ENCODE assay signal across 14 cellular contexts in the genomic region with DNA sequence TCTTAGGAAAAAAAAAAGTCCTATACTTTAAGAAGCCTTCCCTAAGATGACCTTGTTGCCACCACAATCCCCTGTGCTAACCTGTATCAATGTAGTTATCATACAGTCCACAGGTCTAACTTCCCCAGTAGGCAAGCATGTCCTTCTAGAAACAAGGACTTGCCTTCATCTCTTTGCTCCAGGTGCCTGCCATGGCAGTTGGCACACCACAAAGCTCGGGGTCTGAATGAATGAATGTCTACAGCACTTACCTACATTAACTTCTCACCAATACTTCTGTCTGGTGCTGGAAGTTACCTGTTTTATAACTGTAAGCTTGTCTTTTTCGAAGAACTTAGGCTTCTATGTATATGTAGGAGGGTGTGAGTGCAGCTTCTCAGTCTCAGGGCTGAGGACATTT. TPM values are rescaled to one million over a fixed set of nuclear protein-coding genes. Genes with fewer than 3 reads are reported as not detected.
DNase-seq lines count a peak whose midpoint lies in the region; ATAC-seq and TF ChIP-seq lines count a peak whose summit lies in the region.
"Had no signal": no experiment of that assay in that cellular context is flagged by ENCODE, and none has a peak within 500 bp of the region (broad histone marks: within the 10 kb centered on the region; RNA-seq: fewer than 3 reads in every experiment).

No MANE protein-coding gene starts in this region.

- TF ChIP-seq EP300 in SK-N-SH (IDR thresholded peaks at IDR 0.05; ENCODE audit: borderline replicate concordance in 1 of 2, low read depth in 1 of 2, low read length in 1 of 2) (no peak), gastroesophageal sphincter (IDR thresholded peaks at IDR 0.05) (no peak)

- ATAC-seq in gastroesophageal sphincter (no peak), HG02763 (IDR thresholded peaks at IDR 0.05; ENCODE audit: unreplicated experiment) (no peak)
- ATAC-seq: activated T-helper 17 cell treated with anti-CD3 and anti-CD28 coated beads, Interleukin-2, amount 50 U/mL, for 72 hours; Panc1 had no signal

- H3K27ac ChIP-seq in BLaER1 (peak overlapping the region; percentile 86), SK-N-SH (ENCODE audit: low read depth in 2 of 2, low read length in 1 of 2) (peak overlapping the region; percentile 52 to 100; a peak in 3 of 4 replicates), gastroesophageal sphincter (peak overlapping the region in 3 of 4 donors; percentile 56 to 69 (median 59))
- H3K27ac ChIP-seq: SK-N-MC had no signal

- H3K36me3 ChIP-seq in BLaER1 (peaks cover 9% of the 10 kb centered on the region; the same call in 1 of the 2 replicates), SK-N-SH (replicated peaks in 1 of 2; ENCODE audit: control insufficient read depth in 1 of 2, insufficient read depth in 2 of 2, low read length in 1 of 2) (no peaks in the 10 kb centered on the region), gastroesophageal sphincter (no peaks in the 10 kb centered on the region)
- H3K36me3 ChIP-seq: adrenal gland had no signal

- no peak for TF ChIP-seq POLR2A in gastroesophageal sphincter (IDR thresholded peaks at IDR 0.05)

- H4K20me1 ChIP-seq in BLaER1 (no peaks in the 10 kb centered on the region; the same call in 1 of the 2 replicates), SK-N-SH (ENCODE audit: insufficient read depth) (no peaks in the 10 kb centered on the region)

- peaks cover 42% of the 10 kb centered on the region for H3K79me2 ChIP-seq in SK-N-SH (ENCODE audit: insufficient read depth)

- H2AFZ ChIP-seq in SK-N-SH (ENCODE audit: low read depth), result no peak overlapping the region

- H3K4me2 ChIP-seq in BLaER1 (peak overlapping the region; percentile 66), SK-N-SH (peak overlapping the region; percentile 33; the same call in 1 of the 2 replicates)

- 54% methylated on average over 2 of the region's 2 CpGs for WGBS in SK-N-SH (ENCODE audit: low lambda C conversion rate)
- WGBS in gastroesophageal sphincter (ENCODE audit: low coverage in 1 of 2), 2 donors, result 93 to 100% methylated on average over 2 of the region's 2 CpGs

- H3K4me1 ChIP-seq in BLaER1 (peaks cover 53% of the 10 kb centered on the region), SK-N-SH (ENCODE audit: control insufficient read depth in 1 of 2, insufficient read depth in 2 of 2, low read depth in 1 of 2, low read length in 1 of 2) (peaks cover 23 to 60% of the 10 kb centered on the region in 2 experiments), gastroesophageal sphincter (peaks cover 0 to 40% (median 0%) of the 10 kb centered on the region in 3 donors)

- no peaks in the 10 kb centered on the region for H3K27me3 Mint-ChIP-seq in progenitor cell of endocrine pancreas
- H3K27me3 Mint-ChIP-seq: activated T-helper 17 cell treated with anti-CD3 and anti-CD28 coated beads, Interleukin-2, amount 50 U/mL, for 72 hours had no signal

- H3K9me2 ChIP-seq in SK-N-SH, result no peaks in the 10 kb centered on the region

- H3K4me3 ChIP-seq in BLaER1 (no peak overlapping the region), SK-N-SH (ENCODE audit: low read depth in 2 of 2, low read length in 1 of 2) (no peak overlapping the region), gastroesophageal sphincter (no peak overlapping the region)
- H3K4me3 ChIP-seq: adrenal gland, SK-N-MC had no signal

- H3K4me3 Mint-ChIP-seq in progenitor cell of endocrine pancreas (ENCODE audit: low read depth), result no peak overlapping the region
- H3K4me3 Mint-ChIP-seq: activated T-helper 17 cell treated with anti-CD3 and anti-CD28 coated beads, Interleukin-2, amount 50 U/mL, for 72 hours had no signal

- H3K9ac ChIP-seq in BLaER1 (peak overlapping the region; percentile 76), SK-N-SH (peak overlapping the region; percentile 25; the same call in 1 of the 2 replicates)

- CTCF ChIA-PET in SK-N-SH (lab: Yijun Ruan, JAX), result interaction anchor here (0.8 to 26.4 kb wide), 13 partner anchors 16 to 173 kb away, joined by 3 to 625 read pairs (median 5); a partner anchor contains a TSS

- peak overlapping the region; percentile 94 for H3K27ac Mint-ChIP-seq in progenitor cell of endocrine pancreas
- H3K27ac Mint-ChIP-seq: activated T-helper 17 cell treated with anti-CD3 and anti-CD28 coated beads, Interleukin-2, amount 50 U/mL, for 72 hours had no signal

- H3K27me3 ChIP-seq in BLaER1, result no peaks in the 10 kb centered on the region
- no peaks in the 10 kb centered on the region for H3K27me3 ChIP-seq in SK-N-SH (ENCODE audit: insufficient read depth)
- no peaks in the 10 kb centered on the region for H3K27me3 ChIP-seq in gastroesophageal sphincter
- H3K27me3 ChIP-seq: adrenal gland had no signal

- POLR2A ChIA-PET in SK-N-SH (lab: Yijun Ruan, JAX), result interaction anchor here (0.7 to 11.7 kb wide), 22 partner anchors 13 to 372 kb away, joined by 3 to 368 read pairs (median 4); a partner anchor contains a TSS

- no peaks in the 10 kb centered on the region for H3K36me3 Mint-ChIP-seq in progenitor cell of endocrine pancreas (ENCODE audit: insufficient read depth)

- no peaks in the 10 kb centered on the region for H3K9me3 ChIP-seq in BLaER1
- no peaks in the 10 kb centered on the region for H3K9me3 ChIP-seq in SK-N-SH
- H3K9me3 ChIP-seq in gastroesophageal sphincter, result no peaks in the 10 kb centered on the region
- H3K9me3 ChIP-seq: adrenal gland had no signal

- TF ChIP-seq CTCF in SK-N-SH (IDR thresholded peaks at IDR 0.05), result no peak
- no peak for TF ChIP-seq CTCF in gastroesophageal sphincter (IDR thresholded peaks at IDR 0.05)
- TF ChIP-seq CTCF in progenitor cell of endocrine pancreas (IDR thresholded peaks at IDR 0.05; ENCODE audit: unreplicated experiment), result no peak

- DNase-seq in SK-N-SH (no peak), progenitor cell of endocrine pancreas (ENCODE audit: low spot score, unreplicated experiment) (no peak), GM19240 (ENCODE audit: insufficient read length, low spot score) (no peak)
- DNase-seq in stimulated activated CD4-positive, alpha-beta T cell treated with anti-CD3 and anti-CD28 coated beads, Interleukin-2, amount 100 ng/mL, for 24 hours, result no peak
- DNase-seq in stimulated activated CD4-positive, alpha-beta T cell treated with anti-CD3 and anti-CD28 coated beads, Interleukin-12 subunit alpha, Interleukin-12 subunit beta, amount 100 ng/mL, for 4 hours, result no peak
- DNase-seq: DMS53, NCI-H774 had no signal

- peaks cover 20% of the 10 kb centered on the region for H3K4me1 Mint-ChIP-seq in progenitor cell of endocrine pancreas (ENCODE audit: low read depth)

- no peak for TF ChIP-seq RAD21 in SK-N-SH (IDR thresholded peaks at IDR 0.05; ENCODE audit: low read length)

- H3K9me3 Mint-ChIP-seq in progenitor cell of endocrine pancreas (ENCODE audit: low read depth), result no peaks in the 10 kb centered on the region
- H3K9me3 Mint-ChIP-seq: activated T-helper 17 cell treated with anti-CD3 and anti-CD28 coated beads, Interleukin-2, amount 50 U/mL, for 72 hours had no signal

- peaks cover 8% of the 10 kb centered on the region for H3F3A ChIP-seq in SK-N-SH (replicated peaks; ENCODE audit: insufficient read depth)

TF ChIP-seq in SK-N-SH, 30 proteins besides CTCF, POLR2A, EP300 and RAD21 (continues in another document):
- no peak; the same call in 1 of the 2 replicates for TF ChIP-seq POLR2AphosphoS5 (IDR thresholded peaks at IDR 0.05; ENCODE audit: low read depth, low read length)
- TF ChIP-seq, protein P1, sequence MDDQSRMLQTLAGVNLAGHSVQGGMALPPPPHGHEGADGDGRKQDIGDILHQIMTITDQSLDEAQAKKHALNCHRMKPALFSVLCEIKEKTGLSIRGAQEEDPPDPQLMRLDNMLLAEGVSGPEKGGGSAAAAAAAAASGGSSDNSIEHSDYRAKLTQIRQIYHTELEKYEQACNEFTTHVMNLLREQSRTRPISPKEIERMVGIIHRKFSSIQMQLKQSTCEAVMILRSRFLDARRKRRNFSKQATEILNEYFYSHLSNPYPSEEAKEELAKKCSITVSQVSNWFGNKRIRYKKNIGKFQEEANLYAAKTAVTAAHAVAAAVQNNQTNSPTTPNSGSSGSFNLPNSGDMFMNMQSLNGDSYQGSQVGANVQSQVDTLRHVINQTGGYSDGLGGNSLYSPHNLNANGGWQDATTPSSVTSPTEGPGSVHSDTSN (IDR thresholded peaks at IDR 0.05), result no peak
- no peak for TF ChIP-seq RCOR1 (IDR thresholded peaks at IDR 0.05; ENCODE audit: low read length)
- TF ChIP-seq, protein P2, sequence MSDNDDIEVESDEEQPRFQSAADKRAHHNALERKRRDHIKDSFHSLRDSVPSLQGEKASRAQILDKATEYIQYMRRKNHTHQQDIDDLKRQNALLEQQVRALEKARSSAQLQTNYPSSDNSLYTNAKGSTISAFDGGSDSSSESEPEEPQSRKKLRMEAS (IDR thresholded peaks at IDR 0.05; ENCODE audit: low read depth), result no peak
- TF ChIP-seq EZH2phosphoT487 (IDR thresholded peaks at IDR 0.05; ENCODE audit: borderline replicate concordance, low read depth), result no peak
- TF ChIP-seq, protein P3, sequence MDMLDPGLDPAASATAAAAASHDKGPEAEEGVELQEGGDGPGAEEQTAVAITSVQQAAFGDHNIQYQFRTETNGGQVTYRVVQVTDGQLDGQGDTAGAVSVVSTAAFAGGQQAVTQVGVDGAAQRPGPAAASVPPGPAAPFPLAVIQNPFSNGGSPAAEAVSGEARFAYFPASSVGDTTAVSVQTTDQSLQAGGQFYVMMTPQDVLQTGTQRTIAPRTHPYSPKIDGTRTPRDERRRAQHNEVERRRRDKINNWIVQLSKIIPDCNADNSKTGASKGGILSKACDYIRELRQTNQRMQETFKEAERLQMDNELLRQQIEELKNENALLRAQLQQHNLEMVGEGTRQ (IDR thresholded peaks at IDR 0.05; ENCODE audit: borderline replicate concordance, low read depth, low read length), result no peak
- TF ChIP-seq, protein P4, sequence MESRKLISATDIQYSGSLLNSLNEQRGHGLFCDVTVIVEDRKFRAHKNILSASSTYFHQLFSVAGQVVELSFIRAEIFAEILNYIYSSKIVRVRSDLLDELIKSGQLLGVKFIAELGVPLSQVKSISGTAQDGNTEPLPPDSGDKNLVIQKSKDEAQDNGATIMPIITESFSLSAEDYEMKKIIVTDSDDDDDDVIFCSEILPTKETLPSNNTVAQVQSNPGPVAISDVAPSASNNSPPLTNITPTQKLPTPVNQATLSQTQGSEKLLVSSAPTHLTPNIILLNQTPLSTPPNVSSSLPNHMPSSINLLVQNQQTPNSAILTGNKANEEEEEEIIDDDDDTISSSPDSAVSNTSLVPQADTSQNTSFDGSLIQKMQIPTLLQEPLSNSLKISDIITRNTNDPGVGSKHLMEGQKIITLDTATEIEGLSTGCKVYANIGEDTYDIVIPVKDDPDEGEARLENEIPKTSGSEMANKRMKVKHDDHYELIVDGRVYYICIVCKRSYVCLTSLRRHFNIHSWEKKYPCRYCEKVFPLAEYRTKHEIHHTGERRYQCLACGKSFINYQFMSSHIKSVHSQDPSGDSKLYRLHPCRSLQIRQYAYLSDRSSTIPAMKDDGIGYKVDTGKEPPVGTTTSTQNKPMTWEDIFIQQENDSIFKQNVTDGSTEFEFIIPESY (IDR thresholded peaks at IDR 0.05; ENCODE audit: borderline replicate concordance, low read depth), result no peak

RNA-seq across cellular contexts. Expression of a gene that starts 23.4 kb away (rescaled TPM):
- 29.0 and 33.7 TPM in 2 replicates for polyA plus RNA-seq in SK-N-SH (2012; rRNA removed)
- 26.8 and 30.3 TPM in 2 replicates for polyA plus RNA-seq in SK-N-SH (2012; cell fraction: cytosol; rRNA removed)
- polyA plus RNA-seq in SK-N-SH (2012; cell fraction: nucleus; rRNA removed), result 27.4 and 30.0 TPM in 2 replicates
- total RNA-seq in gastroesophageal sphincter (10 to 100 TPM; 19.4 to 30.4 (median 23.4) TPM), progenitor cell of endocrine pancreas (19.5 and 21.1 TPM in 2 replicates)
